In genomic region chr2:74958277-74959105, GRCh38 we compare ENCODE assay signal across 1 cellular context.
TF ChIP-seq lines count a peak whose summit lies in the region.

Gene POLE4 (plus strand): TSS chr2:74958643. CDS start chr2:74958680, 37 bp downstream.

TF ChIP-seq in HepG2, 621 proteins besides CTCF, POLR2A, EP300 and RAD21 (continued from another document and continues in another):
- no peak for TF ChIP-seq SOX6 (IDR thresholded peaks at IDR 0.05)
- TF ChIP-seq SOX6 (CRISPR knock-in tag; IDR thresholded peaks at IDR 0.05) = peak; percentile 81
- TF ChIP-seq NKX3-1 (CRISPR knock-in tag; IDR thresholded peaks at IDR 0.05) = peak; percentile 96
- TF ChIP-seq ISL2 (CRISPR knock-in tag; IDR thresholded peaks at IDR 0.05) = peak; percentile 87
- TF ChIP-seq ZBTB46 (CRISPR knock-in tag; IDR thresholded peaks at IDR 0.05; ENCODE audit: borderline replicate concordance) = no peak
- TF ChIP-seq ZNF550 (CRISPR knock-in tag; IDR thresholded peaks at IDR 0.05; ENCODE audit: borderline replicate concordance) = no peak; the same call in 1 of the 2 replicates
- peak; percentile 83; the same call in 1 of the 2 replicates for TF ChIP-seq MXD4 (CRISPR knock-in tag; IDR thresholded peaks at IDR 0.05)
- peak; percentile 96 for TF ChIP-seq ZNF710 (CRISPR knock-in tag; IDR thresholded peaks at IDR 0.05; ENCODE audit: borderline replicate concordance)
- TF ChIP-seq ZNF484 (CRISPR knock-in tag; IDR thresholded peaks at IDR 0.05; ENCODE audit: borderline replicate concordance, low read depth) = peak; percentile 90; the same call in 1 of the 2 replicates
- TF ChIP-seq TCF12 (IDR thresholded peaks at IDR 0.05) = no peak
- TF ChIP-seq TCF12 (CRISPR knock-in tag; IDR thresholded peaks at IDR 0.05) = peak; percentile 90; the same call in 1 of the 2 replicates
- no peak for TF ChIP-seq NR2F6 (IDR thresholded peaks at IDR 0.05)
- TF ChIP-seq NR2F6 (CRISPR knock-in tag; IDR thresholded peaks at IDR 0.05) = peak; percentile 25
- TF ChIP-seq ZBTB49 (CRISPR knock-in tag; IDR thresholded peaks at IDR 0.05; ENCODE audit: borderline replicate concordance) = peak; percentile 91
- TF ChIP-seq SMARCE1 (IDR thresholded peaks at IDR 0.05; ENCODE audit: borderline replicate concordance) = no peak
- peak; percentile 98; the same call in 1 of the 2 replicates for TF ChIP-seq RNF219 (CRISPR knock-in tag; IDR thresholded peaks at IDR 0.05)
- peak; percentile 82; the same call in 1 of the 2 replicates for TF ChIP-seq CHCHD3 (CRISPR knock-in tag; IDR thresholded peaks at IDR 0.05)
- TF ChIP-seq ZNF460 (CRISPR knock-in tag; IDR thresholded peaks at IDR 0.05; ENCODE audit: borderline replicate concordance) = no peak; the same call in 1 of the 2 replicates
- peak; percentile 79 for TF ChIP-seq ZNF331 (CRISPR knock-in tag; IDR thresholded peaks at IDR 0.05)
- no peak; the same call in 1 of the 2 replicates for TF ChIP-seq EHMT2 (IDR thresholded peaks at IDR 0.05; ENCODE audit: borderline replicate concordance, low read depth, low read length)
- peak; percentile 77 for TF ChIP-seq ZBTB44 (CRISPR knock-in tag; IDR thresholded peaks at IDR 0.05)
- no peak for TF ChIP-seq ZFP36 (IDR thresholded peaks at IDR 0.05; ENCODE audit: borderline replicate concordance, low read depth, low read length, partially characterized antibody)
- peak; percentile 97 for TF ChIP-seq HOXA3 (CRISPR knock-in tag; IDR thresholded peaks at IDR 0.05)
- peak; percentile 98 for TF ChIP-seq ZFX (CRISPR knock-in tag; IDR thresholded peaks at IDR 0.05; ENCODE audit: low read depth)
- TF ChIP-seq ZNF556 (CRISPR knock-in tag; IDR thresholded peaks at IDR 0.05; ENCODE audit: borderline replicate concordance) = peak; percentile 89; the same call in 1 of the 2 replicates
- TF ChIP-seq ZMAT3 (CRISPR knock-in tag; conservative IDR thresholded peaks at IDR 0.05) = peak; percentile 100
- TF ChIP-seq ZBTB7B (CRISPR knock-in tag; IDR thresholded peaks at IDR 0.05) = no peak; the same call in 1 of the 2 replicates
- TF ChIP-seq HMGXB3 (CRISPR knock-in tag; IDR thresholded peaks at IDR 0.05; ENCODE audit: borderline replicate concordance) = peak; percentile 66; the same call in 1 of the 2 replicates
- peak; percentile 93 for TF ChIP-seq ZFYVE20 (CRISPR knock-in tag; IDR thresholded peaks at IDR 0.05; ENCODE audit: borderline replicate concordance, low read depth)
- peak; percentile 65; the same call in 1 of the 2 replicates for TF ChIP-seq ZNF768 (CRISPR knock-in tag; IDR thresholded peaks at IDR 0.05)
- TF ChIP-seq ZNF282 (IDR thresholded peaks at IDR 0.05; ENCODE audit: partially characterized antibody) = no peak
- TF ChIP-seq ZNF224 (CRISPR knock-in tag; IDR thresholded peaks at IDR 0.05) = peak; percentile 98
- TF ChIP-seq GFI1 (CRISPR knock-in tag; IDR thresholded peaks at IDR 0.05; ENCODE audit: borderline replicate concordance) = peak; percentile 86; the same call in 1 of the 2 replicates
- no peak; the same call in 1 of the 2 replicates for TF ChIP-seq CENPBD1 (CRISPR knock-in tag; IDR thresholded peaks at IDR 0.05; ENCODE audit: borderline replicate concordance, low read depth)
- TF ChIP-seq ZFAT (CRISPR knock-in tag; conservative IDR thresholded peaks at IDR 0.05) = peak; percentile 92
- peak; percentile 99; the same call in 1 of the 2 replicates for TF ChIP-seq SAFB2 (CRISPR knock-in tag; IDR thresholded peaks at IDR 0.05; ENCODE audit: borderline replicate concordance, low read depth)
- peak; percentile 38 for TF ChIP-seq NCOA2 (CRISPR knock-in tag; IDR thresholded peaks at IDR 0.05)
- TF ChIP-seq ZNF746 (CRISPR knock-in tag; IDR thresholded peaks at IDR 0.05) = peak; percentile 82
- peak; percentile 94 for TF ChIP-seq RBM39 (IDR thresholded peaks at IDR 0.05; ENCODE audit: low read depth, low read length, poor library complexity, severe bottlenecking)
- TF ChIP-seq MZF1 (CRISPR knock-in tag; IDR thresholded peaks at IDR 0.05; ENCODE audit: borderline replicate concordance) = 0 out of 2 replicates have a peak, but pooled peaks have one; percentile 24
- peak; percentile 75 for TF ChIP-seq FOXO1 (CRISPR knock-in tag; IDR thresholded peaks at IDR 0.05)
- TF ChIP-seq THRA (CRISPR knock-in tag; IDR thresholded peaks at IDR 0.05; ENCODE audit: borderline replicate concordance) = peak; percentile 60
- peak; percentile 99 for TF ChIP-seq FOXO4 (CRISPR knock-in tag; conservative IDR thresholded peaks at IDR 0.05)
- peak; percentile 92 for TF ChIP-seq DNMT3B (CRISPR knock-in tag; conservative IDR thresholded peaks at IDR 0.05)
- no peak for TF ChIP-seq ATF7 (IDR thresholded peaks at IDR 0.05)
- TF ChIP-seq ATF7 (CRISPR knock-in tag; IDR thresholded peaks at IDR 0.05) = peak; percentile 88; the same call in 1 of the 2 replicates
